Comparison of ENCODE assay signal across 17 cellular contexts in the genomic region with DNA sequence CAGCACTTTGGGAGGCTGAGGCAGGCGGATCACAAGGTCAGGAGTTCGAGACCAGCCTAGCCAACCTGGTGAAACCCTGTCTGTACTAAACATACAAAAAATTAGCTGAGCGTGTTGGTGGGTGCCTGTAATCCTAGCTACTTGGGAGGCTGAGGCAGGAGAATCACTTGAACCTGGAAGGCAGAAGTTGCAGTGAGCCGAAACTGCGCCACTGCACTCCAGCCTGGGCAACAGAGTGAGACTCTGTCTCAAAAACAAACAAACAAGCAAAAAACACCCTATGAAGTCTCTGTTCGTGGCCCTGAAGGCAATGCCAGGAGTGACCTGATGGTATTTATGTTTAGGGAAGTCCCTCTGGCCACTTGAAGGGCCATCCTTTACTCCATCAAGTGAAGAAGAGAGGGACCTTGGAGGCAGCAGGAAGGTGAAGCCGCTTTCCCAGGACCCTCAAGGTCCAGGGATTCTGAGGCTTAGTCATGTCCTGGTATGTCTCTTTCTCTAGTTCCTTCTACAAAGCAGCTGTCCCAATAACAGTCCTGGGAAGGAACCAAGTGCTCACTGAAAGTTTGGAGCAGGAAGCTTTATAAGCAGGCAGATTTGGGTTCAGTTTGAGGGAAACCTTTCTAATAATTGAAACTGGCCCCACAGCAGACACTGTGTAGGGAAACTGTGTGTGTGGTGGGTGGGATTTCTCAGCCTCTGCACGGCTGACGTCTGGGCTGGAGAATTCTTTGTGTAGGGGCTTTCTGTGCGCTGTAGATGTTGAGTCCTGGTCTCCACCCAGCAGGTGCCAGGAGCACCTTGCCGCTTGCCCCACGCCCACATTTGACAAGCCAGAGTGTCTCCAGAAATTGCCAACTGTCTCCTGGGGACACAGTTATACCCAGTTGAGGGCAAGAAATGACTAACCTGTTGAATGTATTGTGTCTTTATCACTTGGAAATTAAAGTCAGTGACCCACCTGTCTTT. TPM values are rescaled to one million over a fixed set of nuclear protein-coding genes. Genes with fewer than 3 reads are reported as not detected.
DNase-seq lines count a peak whose midpoint lies in the region; ATAC-seq, FAIRE-seq and TF ChIP-seq lines count a peak whose summit lies in the region.
"Had no signal": no experiment of that assay in that cellular context is flagged by ENCODE, and none has a peak within 500 bp of the region (broad histone marks: within the 10 kb centered on the region; RNA-seq: fewer than 3 reads in every experiment).

No MANE protein-coding gene starts in this region.

- H3K14ac ChIP-seq in H9 (ENCODE audit: insufficient read depth, low read length) = no peak overlapping the region

- peaks cover 50 to 79% (median 76%) of the 10 kb centered on the region in 10 experiments for H3K4me1 ChIP-seq in BLaER1 treated with 17β-estradiol and CSF1 and Interleukin-3, amounts not matched to agents 10 nM and 100 nM
- H3K4me1 ChIP-seq in H9 (ENCODE audit: insufficient read depth, low read length) = no peaks in the 10 kb centered on the region

- no peak overlapping the region for H3T11ph ChIP-seq in H9 (ENCODE audit: low read length)

- H3K4me2 ChIP-seq in BLaER1 treated with 17β-estradiol and CSF1 and Interleukin-3, amounts not matched to agents 10 nM and 100 nM = peak overlapping the region; percentile 52 to 78 (median 68)
- H3K4me2 ChIP-seq in H9 (ENCODE audit: insufficient read depth, insufficient read length, low read length) = no peak overlapping the region

- H3K27ac Mint-ChIP-seq in H9 (peak overlapping the region in 2 of 3 experiments; percentile 61 to 75; a peak in 4 of 7 replicates), endothelial cell (ENCODE audit: unreplicated experiment) (peak overlapping the region; percentile 49), nephron (peak overlapping the region; percentile 39 to 57 (median 54))

- H3K27ac ChIP-seq in BLaER1 treated with 17β-estradiol and CSF1 and Interleukin-3, amounts not matched to agents 10 nM and 100 nM = peak overlapping the region in 2 of 11 experiments; percentile 17 to 25; a peak in 2 of 22 replicates
- no peak overlapping the region for H3K27ac ChIP-seq in H9 (ENCODE audit: insufficient read length, low read depth, low read length)
- H3K27ac ChIP-seq: gastroesophageal sphincter had no signal

- TF ChIP-seq CTCF in H9 (conservative IDR thresholded peaks at IDR 0.05) (no peak), endothelial cell (IDR thresholded peaks at IDR 0.05; ENCODE audit: unreplicated experiment) (no peak), nephron (IDR thresholded peaks at IDR 0.05; ENCODE audit: unreplicated experiment in 3 of 3) (no peak)

- no peak overlapping the region for H2BK12ac ChIP-seq in H9 (ENCODE audit: insufficient read length, low read depth, low read length)

- no peak overlapping the region for H2BK15ac ChIP-seq in H9 (ENCODE audit: low read depth, low read length)

- peaks cover 10 to 24% (median 16%) of the 10 kb centered on the region in 11 experiments; a peak in 21 of 22 replicates for H3K36me3 ChIP-seq in BLaER1 treated with 17β-estradiol and CSF1 and Interleukin-3, amounts not matched to agents 10 nM and 100 nM
- H3K36me3 ChIP-seq: gastroesophageal sphincter had no signal

- H4K20me1 ChIP-seq in BLaER1 treated with 17β-estradiol and CSF1 and Interleukin-3, amounts not matched to agents 10 nM and 100 nM = peaks cover 71 to 91% (median 85%) of the 10 kb centered on the region in 11 experiments
- H4K20me1 ChIP-seq in H9 (ENCODE audit: control insufficient read depth, insufficient read depth, insufficient read length) = no peaks in the 10 kb centered on the region

- H3K27me3 ChIP-seq in BLaER1 treated with 17β-estradiol and CSF1 and Interleukin-3, amounts not matched to agents 10 nM and 100 nM = no peaks in the 10 kb centered on the region
- no peaks in the 10 kb centered on the region for H3K27me3 ChIP-seq in H9 (ENCODE audit: insufficient read depth, low read length)
- H3K27me3 ChIP-seq: dorsolateral prefrontal cortex, gastroesophageal sphincter had no signal

- TF ChIP-seq POLR2A in GM12892 (IDR thresholded peaks at IDR 0.05; ENCODE audit: low read depth, low read length) = no peak

- H3K4me3 Mint-ChIP-seq in H9 (no peak overlapping the region), endothelial cell (ENCODE audit: unreplicated experiment) (no peak overlapping the region), nephron (no peak overlapping the region)
- H3K4me3 Mint-ChIP-seq: CD14-positive monocyte had no signal

- DNase-seq in H9 (no peak), endothelial cell (ENCODE audit: low spot score) (no peak), GM12892 (ENCODE audit: insufficient read length) (no peak), RKO (ENCODE audit: low spot score) (no peak), NCI-H2171 treated with DMSO at 0.1 percent for 48 hours (lab: John Stamatoyannopoulos, UW) (no peak)
- DNase-seq: naive B cell, NCI-H1105, NCI-H524 treated with DMSO at 0.1 percent for 48 hours, SHP77, substantia nigra had no signal

- H3K9me3 Mint-ChIP-seq in H9 (peaks cover 0 to 5% of the 10 kb centered on the region in 2 experiments; a peak in 1 of 5 replicates), endothelial cell (ENCODE audit: unreplicated experiment) (no peaks in the 10 kb centered on the region), nephron (peaks cover 5% of the 10 kb centered on the region)
- H3K9me3 Mint-ChIP-seq: naive B cell had no signal

- H3K27me3 Mint-ChIP-seq in H9 (ENCODE audit: low read depth) (no peaks in the 10 kb centered on the region), endothelial cell (ENCODE audit: unreplicated experiment) (peaks cover 4% of the 10 kb centered on the region), nephron (ENCODE audit: low read depth) (no peaks in the 10 kb centered on the region)
- H3K27me3 Mint-ChIP-seq: naive B cell had no signal

- FAIRE-seq in GM12892 (lab: Jason Lieb, UNC) = no peak

- no peak for ATAC-seq in GM21528 (IDR thresholded peaks at IDR 0.05; ENCODE audit: low FRiP score, unreplicated experiment)
- ATAC-seq: gastroesophageal sphincter had no signal

- no peak overlapping the region for H2BK5ac ChIP-seq in H9 (ENCODE audit: insufficient read length, low read length)

- no CpG with 5 or more reads among the region's 12 CpGs for WGBS in H9 (ENCODE audit: extremely low coverage, insufficient read length, low lambda C conversion rate)

- no peak overlapping the region for H4K5ac ChIP-seq in H9 (ENCODE audit: insufficient read length, low read depth, low read length)

- no peak overlapping the region for H2BK120ac ChIP-seq in H9 (ENCODE audit: low read depth, low read length, poor library complexity, severe bottlenecking)

- H3K56ac ChIP-seq in H9 (ENCODE audit: insufficient read length, low read depth, low read length) = no peak overlapping the region

- H3K9me3 ChIP-seq in BLaER1 treated with 17β-estradiol and CSF1 and Interleukin-3, amounts not matched to agents 10 nM and 100 nM (replicated peaks in 1 of 11) = peaks cover 16 to 22% (median 19%) of the 10 kb centered on the region in 11 experiments
- no peaks in the 10 kb centered on the region for H3K9me3 ChIP-seq in H9 (ENCODE audit: control insufficient read depth, low read depth, low read length)
- H3K9me3 ChIP-seq: gastroesophageal sphincter had no signal

- H2AK5ac ChIP-seq in H9 (ENCODE audit: insufficient read length, low read length) = no peak overlapping the region

- H3K9ac ChIP-seq in BLaER1 treated with 17β-estradiol and CSF1 and Interleukin-3, amounts not matched to agents 10 nM and 100 nM = peak overlapping the region in 3 of 11 experiments; percentile 5 to 28 (median 20); a peak in 2 of 22 replicates
- no peak overlapping the region for H3K9ac ChIP-seq in H9 (ENCODE audit: extremely low read depth, insufficient read length, low read length)

- H4K8ac ChIP-seq in H9 (replicated peaks; ENCODE audit: insufficient read length, low read depth, low read length) = no peak overlapping the region

- peaks cover 2% of the 10 kb centered on the region; the same call in 1 of the 2 replicates for H3K79me2 ChIP-seq in H9 (ENCODE audit: insufficient read depth, low read length)

- no peak overlapping the region for H3K4ac ChIP-seq in H9 (ENCODE audit: low read depth, low read length)

- H4K91ac ChIP-seq in H9 (ENCODE audit: insufficient read length, low read depth, low read length) = no peak overlapping the region

- no peak overlapping the region for H3K4me3 ChIP-seq in BLaER1 treated with 17β-estradiol and CSF1 and Interleukin-3, amounts not matched to agents 10 nM and 100 nM
- H3K4me3 ChIP-seq: dorsolateral prefrontal cortex, gastroesophageal sphincter, skin epidermis had no signal

- H3K36me3 Mint-ChIP-seq in H9 (ENCODE audit: insufficient read depth in 1 of 3, low read depth in 3 of 3) = no peaks in the 10 kb centered on the region; a peak in 1 of 7 replicates
- H3K36me3 Mint-ChIP-seq in endothelial cell (ENCODE audit: low read depth, unreplicated experiment) = peaks cover 7% of the 10 kb centered on the region
- H3K36me3 Mint-ChIP-seq in nephron (ENCODE audit: low read depth) = peaks cover 14% of the 10 kb centered on the region

- no peaks in the 10 kb centered on the region for H3K23me2 ChIP-seq in H9 (ENCODE audit: insufficient read length, low read depth, low read length, poor library complexity, severe bottlenecking)

- no peak overlapping the region for H2BK20ac ChIP-seq in H9 (ENCODE audit: low read depth, low read length, poor library complexity, severe bottlenecking)

- no peak overlapping the region for H3K18ac ChIP-seq in H9 (ENCODE audit: insufficient read length, low read depth, low read length)

- no peak overlapping the region for H2AFZ ChIP-seq in H9 (ENCODE audit: low read length)

- H3K4me1 Mint-ChIP-seq in H9 = peaks cover 28 to 32% of the 10 kb centered on the region in 2 experiments
- H3K4me1 Mint-ChIP-seq in endothelial cell (ENCODE audit: unreplicated experiment) = peaks cover 19% of the 10 kb centered on the region
- H3K4me1 Mint-ChIP-seq in nephron = peaks cover 27% of the 10 kb centered on the region

- no peak overlapping the region for H3K23ac ChIP-seq in H9 (ENCODE audit: insufficient read length, low read depth, low read length)

- H3K79me1 ChIP-seq in H9 (ENCODE audit: insufficient read depth, low read depth, low read length, poor library complexity, severe bottlenecking) = peaks cover 8% of the 10 kb centered on the region

RNA-seq across cellular contexts. Expression of gene PHF2, which starts 12.5 kb away (rescaled TPM):
- total RNA-seq in H9 (2021) (17.4 and 18.8 TPM in 2 replicates), endothelial cell (ENCODE audit: unreplicated experiment) (20.9 TPM)
- polyA plus RNA-seq in GM12892 (2012; ENCODE audit: missing spikeins) = 7.4 TPM
